8 cellular contexts compared by ENCODE assay signal in the genomic region with DNA sequence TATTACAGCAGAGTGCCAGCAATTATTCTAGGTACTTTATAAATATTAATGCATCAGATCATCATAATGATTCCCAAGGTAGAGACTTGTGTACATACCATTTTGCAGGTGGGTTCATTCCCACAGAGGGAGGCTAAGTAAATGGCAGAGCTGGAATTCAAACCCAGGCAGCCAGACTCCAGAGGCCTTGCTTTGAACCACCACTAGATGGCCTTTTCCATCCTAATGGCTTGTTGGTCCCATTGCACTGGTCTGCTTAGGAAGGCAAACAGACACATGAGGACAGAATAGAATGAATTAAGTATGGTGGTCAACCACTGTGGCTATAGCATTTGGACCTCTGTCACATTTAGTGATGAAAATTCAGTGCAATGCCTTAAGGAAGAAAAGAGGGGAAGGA.
A peak's percentile ranks its signal among the peaks of the same experiment; 100 is the strongest.
DNase-seq lines count a peak whose midpoint lies in the region; ATAC-seq and TF ChIP-seq lines count a peak whose summit lies in the region.

No MANE protein-coding gene starts in this region.

- in situ Hi-C loops in transverse colon (cut with MboI; ENCODE audit: low pct_ligation_motif_present in 1 of 4, low pct_unique_long_range_greater_than_20kb in 1 of 4, low sequenced_read_pairs in 3 of 4): no loop called here

- no peak overlapping the region for H3K4me3 ChIP-seq in body of pancreas
- H3K4me3 ChIP-seq in transverse colon: no peak overlapping the region
- H3K4me3 ChIP-seq in esophagus squamous epithelium: no peak overlapping the region

- TF ChIP-seq POLR2A in body of pancreas (IDR thresholded peaks at IDR 0.05): no peak
- no peak for TF ChIP-seq POLR2A in transverse colon (IDR thresholded peaks at IDR 0.05)
- TF ChIP-seq POLR2A in esophagus squamous epithelium (IDR thresholded peaks at IDR 0.05): no peak

- intact Hi-C loops in body of pancreas (cut with DNase I): no loop called here
- intact Hi-C loops in transverse colon (cut with DNase I; ENCODE audit: low total_unique reads): no loop called here
- intact Hi-C loops in esophagus squamous epithelium (cut with DNase I): no loop called here

- TF ChIP-seq CTCF in GM20000 (IDR thresholded peaks at IDR 0.05; ENCODE audit: extremely low read depth, missing control alignments) (peak; percentile 49), body of pancreas (IDR thresholded peaks at IDR 0.05) (peak in 3 of 7 experiments; percentile 13 to 18 (median 14)), transverse colon (IDR thresholded peaks at IDR 0.05) (peak in 4 of 5 experiments; percentile 15 to 40 (median 32)), esophagus squamous epithelium (IDR thresholded peaks at IDR 0.05) (peak in 3 of 6 experiments; percentile 13 to 47 (median 15))

- H3K4me1 ChIP-seq in body of pancreas: peaks cover 5% of the 10 kb centered on the region
- no peaks in the 10 kb centered on the region for H3K4me1 ChIP-seq in transverse colon
- H3K4me1 ChIP-seq in esophagus squamous epithelium: no peaks in the 10 kb centered on the region

- no peaks in the 10 kb centered on the region for H3K9me3 ChIP-seq in body of pancreas
- no peaks in the 10 kb centered on the region for H3K9me3 ChIP-seq in transverse colon
- no peaks in the 10 kb centered on the region for H3K9me3 ChIP-seq in esophagus squamous epithelium

- H3K36me3 ChIP-seq in body of pancreas (replicated peaks in 1 of 2; ENCODE audit: insufficient read depth in 1 of 2, low read depth in 2 of 2) (no peaks in the 10 kb centered on the region), transverse colon (no peaks in the 10 kb centered on the region), esophagus squamous epithelium (no peaks in the 10 kb centered on the region)

- H3K27me3 ChIP-seq in body of pancreas (no peaks in the 10 kb centered on the region), transverse colon (no peaks in the 10 kb centered on the region), esophagus squamous epithelium (no peaks in the 10 kb centered on the region)

- TF ChIP-seq EP300 in transverse colon (IDR thresholded peaks at IDR 0.05; ENCODE audit: low read depth): no peak

- no peak overlapping the region for H3K27ac ChIP-seq in body of pancreas
- H3K27ac ChIP-seq in transverse colon: no peak overlapping the region
- no peak overlapping the region for H3K27ac ChIP-seq in esophagus squamous epithelium

- ATAC-seq in HG03520 (IDR thresholded peaks at IDR 0.05; ENCODE audit: unreplicated experiment) (peak; percentile 77), body of pancreas (no peak)

- DNase-seq in D341Med (ENCODE audit: low spot score): peak; percentile 36
- DNase-seq in GM20000 (ENCODE audit: low spot score): peak; percentile 12
- peak; percentile 4 to 27 (median 12) for DNase-seq in body of pancreas
- no peak for DNase-seq in transverse colon
- no peak for DNase-seq in esophagus squamous epithelium (lab: John Stamatoyannopoulos, UW)
- no peak for DNase-seq in DMS153 treated with DMSO at 0.1 percent for 48 hours (lab: John Stamatoyannopoulos, UW; ENCODE audit: unreplicated experiment)
- no peak for DNase-seq in COR-L47 (lab: John Stamatoyannopoulos, UW)

Comparison
In these comparisons a context has a peak if more than half of its experiments do, and no peak if none do; other contexts are left out.
1. DNase-seq: peak in D341Med (single experiment), GM20000 (single experiment) and body of pancreas (4 of 4); none in transverse colon (single experiment), esophagus squamous epithelium (single experiment), DMS153 treated with DMSO at 0.1 percent for 48 hours (single experiment) and COR-L47 (single experiment).